29 cellular contexts compared by ENCODE assay signal in the genomic region with DNA sequence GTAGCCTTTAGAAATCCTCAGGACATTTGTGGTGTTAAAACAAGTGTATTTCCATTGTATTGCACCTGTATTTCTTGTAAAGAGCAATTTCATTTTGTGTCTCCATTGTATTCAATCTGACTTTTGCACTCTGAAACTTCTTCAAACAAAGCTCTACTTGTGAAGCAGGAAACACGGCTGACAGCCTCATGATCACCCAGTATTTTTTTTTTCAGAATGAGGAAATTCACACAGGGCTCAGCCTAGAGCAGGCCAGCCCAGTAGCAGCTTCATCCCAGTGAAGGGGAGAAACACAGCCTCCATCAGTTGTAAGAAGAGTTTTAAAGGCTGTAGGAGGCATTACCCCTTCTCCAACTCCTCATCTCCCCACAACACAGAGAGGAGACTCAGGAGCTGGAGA.
DNase-seq lines count a peak whose midpoint lies in the region; ATAC-seq and TF ChIP-seq lines count a peak whose summit lies in the region.
"Had no signal": no experiment of that assay in that cellular context is flagged by ENCODE, and none has a peak within 500 bp of the region (broad histone marks: within the 10 kb centered on the region; RNA-seq: fewer than 3 reads in every experiment).

No MANE protein-coding gene starts in this region.

- no peak overlapping the region for H3K27ac ChIP-seq in coronary artery
- H3K27ac ChIP-seq: brain microvascular endothelial cell, dorsolateral prefrontal cortex, gastroesophageal sphincter, suprapubic skin had no signal

- H3K4me1 Mint-ChIP-seq in Caco-2 (ENCODE audit: low read depth, unreplicated experiment) (peaks cover 40% of the 10 kb centered on the region), neural crest cell (peaks cover 23% of the 10 kb centered on the region)
- H3K4me1 Mint-ChIP-seq: immature natural killer cell; stimulated activated naive B cell treated with anti-CD40 and anti-IgM and Interleukin-4, amounts not matched to agents 10 μg/mL and 1 μg/mL and 100 μg/mL, for 72 hours had no signal

- DNase-seq in Caco-2 (no peak), coronary artery (ENCODE audit: low spot score) (peak; percentile 11), left lobe of liver (ENCODE audit: low spot score) (no peak), neural crest cell (ENCODE audit: low read depth, low spot score) (no peak), CD1c-positive myeloid dendritic cell (ENCODE audit: extremely low spot score) (no peak), GM03348 (ENCODE audit: low spot score) (no peak)
- DNase-seq in stimulated activated naive CD4-positive, alpha-beta T cell (lab: John Stamatoyannopoulos, UW), result no peak
- DNase-seq: activated CD4-positive, alpha-beta T cell treated with anti-CD3 and anti-CD28 coated beads for 48 hours; activated CD8-positive, alpha-beta memory T cell treated with anti-CD3 and anti-CD28 coated beads for 24 hours; activated T-cell treated with anti-CD3 and anti-CD28 coated beads for 4 hours; brain microvascular endothelial cell; CD4-positive, alpha-beta T cell; cerebellar nuclear complex; dorsolateral prefrontal cortex; EL; GOT3; HFFc6; immature natural killer cell; left ventricle myocardium superior; naive thymus-derived CD8-positive, alpha-beta T cell; NCI-H446; NCI-H774; SIG-M5; stimulated activated naive B cell treated with anti-CD40 and anti-IgM and Interleukin-4, amounts not matched to agents 10 μg/mL and 1 μg/mL and 100 μg/mL, for 72 hours; T-helper 9 cell had no signal

- POLR2A ChIA-PET in Caco-2 (lab: Charles Lee), result no interaction called here

- CTCF ChIA-PET in Caco-2 (lab: Charles Lee), result no interaction called here

- H3K4me3 ChIP-seq in Caco-2 (ENCODE audit: low read depth, low read length) (no peak overlapping the region), coronary artery (no peak overlapping the region)
- H3K4me3 ChIP-seq: dorsolateral prefrontal cortex, gastroesophageal sphincter, suprapubic skin had no signal

- peak; percentile 49 for ATAC-seq in left lobe of liver
- no peak for ATAC-seq in GM21528 (IDR thresholded peaks at IDR 0.05; ENCODE audit: low FRiP score, unreplicated experiment)
- ATAC-seq: activated naive CD4-positive, alpha-beta T cell treated with anti-CD3 and anti-CD28 coated beads, Interleukin-2, amount 50 U/mL, for 72 hours; gastroesophageal sphincter; left ventricle myocardium superior; naive thymus-derived CD8-positive, alpha-beta T cell; stimulated activated naive B cell treated with anti-CD40 and anti-IgM and Interleukin-4, amounts not matched to agents 10 μg/mL and 1 μg/mL and 100 μg/mL, for 72 hours had no signal

- H3K9me3 ChIP-seq in Caco-2, result peaks cover 7% of the 10 kb centered on the region; the same call in 1 of the 2 replicates
- H3K9me3 ChIP-seq: gastroesophageal sphincter, suprapubic skin had no signal

- peaks cover 41% of the 10 kb centered on the region for H3K4me1 ChIP-seq in Caco-2
- H3K4me1 ChIP-seq: gastroesophageal sphincter, suprapubic skin had no signal

- H3K27me3 ChIP-seq in Caco-2 (replicated peaks; ENCODE audit: control insufficient read depth, insufficient read depth, low read length), result no peaks in the 10 kb centered on the region
- H3K27me3 ChIP-seq: brain microvascular endothelial cell, gastroesophageal sphincter, suprapubic skin had no signal

- BruUV-seq in Caco-2 (replicated peaks; lab: Mats Ljungman, UMichigan), result no TSS peak

- H3K9me3 Mint-ChIP-seq in Caco-2 (ENCODE audit: unreplicated experiment), result no peaks in the 10 kb centered on the region
- no peaks in the 10 kb centered on the region for H3K9me3 Mint-ChIP-seq in neural crest cell
- H3K9me3 Mint-ChIP-seq: activated naive CD4-positive, alpha-beta T cell treated with anti-CD3 and anti-CD28 coated beads, Interleukin-2, amount 50 U/mL, for 72 hours; CD4-positive, alpha-beta T cell; HFFc6 had no signal

- H3K36me3 ChIP-seq in Caco-2 (ENCODE audit: control insufficient read depth, insufficient read depth, low read length), result no peaks in the 10 kb centered on the region
- H3K36me3 ChIP-seq: brain microvascular endothelial cell, gastroesophageal sphincter, suprapubic skin had no signal

- H3K4me3 Mint-ChIP-seq in Caco-2 (ENCODE audit: unreplicated experiment), result no peak overlapping the region
- no peak overlapping the region for H3K4me3 Mint-ChIP-seq in neural crest cell
- H3K4me3 Mint-ChIP-seq: CD4-positive, alpha-beta T cell; HFFc6; immature natural killer cell; naive thymus-derived CD8-positive, alpha-beta T cell; stimulated activated naive B cell treated with anti-CD40 and anti-IgM and Interleukin-4, amounts not matched to agents 10 μg/mL and 1 μg/mL and 100 μg/mL, for 72 hours had no signal

- no peaks in the 10 kb centered on the region for H3K36me3 Mint-ChIP-seq in Caco-2 (ENCODE audit: insufficient read depth, unreplicated experiment)
- no peaks in the 10 kb centered on the region for H3K36me3 Mint-ChIP-seq in neural crest cell (ENCODE audit: low read depth)
- H3K36me3 Mint-ChIP-seq: activated naive CD4-positive, alpha-beta T cell treated with anti-CD3 and anti-CD28 coated beads, Interleukin-2, amount 50 U/mL, for 72 hours; immature natural killer cell; naive thymus-derived CD8-positive, alpha-beta T cell; stimulated activated naive B cell treated with anti-CD40 and anti-IgM and Interleukin-4, amounts not matched to agents 10 μg/mL and 1 μg/mL and 100 μg/mL, for 72 hours had no signal

- TF ChIP-seq CTCF in Caco-2 (IDR thresholded peaks at IDR 0.05; ENCODE audit: insufficient read depth in 1 of 2, low read depth in 1 of 2, low read length in 1 of 2, severe bottlenecking in 1 of 2, unreplicated experiment in 1 of 2) (no peak), coronary artery (IDR thresholded peaks at IDR 0.05) (no peak), neural crest cell (conservative IDR thresholded peaks at IDR 0.05) (no peak)

- no peaks in the 10 kb centered on the region for H3K27me3 Mint-ChIP-seq in Caco-2 (ENCODE audit: insufficient read depth, unreplicated experiment)
- no peaks in the 10 kb centered on the region for H3K27me3 Mint-ChIP-seq in neural crest cell (ENCODE audit: low read depth)

- intact Hi-C loops in Caco-2 (cut with micrococcal nuclease; ENCODE audit: unreplicated experiment), result no loop called here

- H3K27ac Mint-ChIP-seq in Caco-2 (ENCODE audit: unreplicated experiment) (peak overlapping the region; percentile 6), neural crest cell (ENCODE audit: unreplicated experiment) (peak overlapping the region; percentile 35)
- H3K27ac Mint-ChIP-seq: activated naive CD4-positive, alpha-beta T cell treated with anti-CD3 and anti-CD28 coated beads, Interleukin-2, amount 50 U/mL, for 72 hours; CD4-positive, alpha-beta T cell; HFFc6; immature natural killer cell; naive thymus-derived CD8-positive, alpha-beta T cell; stimulated activated naive B cell treated with anti-CD40 and anti-IgM and Interleukin-4, amounts not matched to agents 10 μg/mL and 1 μg/mL and 100 μg/mL, for 72 hours had no signal
